ENCODE assay signal across 8 cellular contexts in the genomic region with DNA sequence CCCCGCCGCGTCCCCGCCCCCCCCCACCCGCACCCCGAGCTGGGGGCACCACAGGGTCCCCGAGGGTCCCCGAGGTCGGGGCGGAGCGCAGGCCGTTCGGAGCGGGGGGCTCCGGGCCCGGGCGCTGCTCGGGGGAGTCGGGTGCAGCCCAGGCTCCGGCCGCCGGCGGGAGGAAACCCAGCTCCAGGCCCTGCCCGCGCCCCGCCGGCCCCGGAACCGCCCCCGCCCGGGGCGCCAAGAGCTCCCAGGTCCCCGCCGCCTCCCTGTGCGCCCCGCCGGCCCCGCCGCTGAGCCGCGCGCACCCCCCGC. TPM values are rescaled to one million over a fixed set of nuclear protein-coding genes. Genes with fewer than 3 reads are reported as not detected.
DNase-seq lines count a peak whose midpoint lies in the region; ATAC-seq and TF ChIP-seq lines count a peak whose summit lies in the region.
"Had no signal": no experiment of that assay in that cellular context is flagged by ENCODE, and none has a peak within 500 bp of the region (broad histone marks: within the 10 kb centered on the region; RNA-seq: fewer than 3 reads in every experiment).

No MANE protein-coding gene starts in this region.

- no peaks in the 10 kb centered on the region for H3F3A ChIP-seq in Loucy (ENCODE audit: low read depth)

- TF ChIP-seq POLR2A in esophagus squamous epithelium (IDR thresholded peaks at IDR 0.05) (no peak), spleen (IDR thresholded peaks at IDR 0.05) (no peak)

- H2AFZ ChIP-seq in Loucy (ENCODE audit: low read length): no peak overlapping the region

- H3K4me2 ChIP-seq in Loucy (ENCODE audit: low read depth, low read length, poor library complexity, severe bottlenecking): no peak overlapping the region

- H3K4me3 ChIP-seq in Loucy (ENCODE audit: low read length, poor library complexity, severe bottlenecking) (peak overlapping the region; percentile 23), esophagus squamous epithelium (peak overlapping the region; percentile 47 to 82 (median 60)), spleen (peak overlapping the region; percentile 47 to 81 (median 58))

- DNase-seq in esophagus squamous epithelium (lab: John Stamatoyannopoulos, UW): no peak
- DNase-seq in spleen: no peak
- DNase-seq in GM19240 (ENCODE audit: insufficient read length, low spot score): no peak
- DNase-seq in dermis blood vessel endothelial cell: no peak
- DNase-seq in foreskin melanocyte: no peak

- no peaks in the 10 kb centered on the region for H3K9me3 ChIP-seq in Loucy (ENCODE audit: insufficient read depth, low read depth, low read length)
- no peaks in the 10 kb centered on the region for H3K9me3 ChIP-seq in esophagus squamous epithelium
- H3K9me3 ChIP-seq in spleen: no peaks in the 10 kb centered on the region

- H3K4me1 ChIP-seq in Loucy (ENCODE audit: insufficient read depth, low read length, poor library complexity, severe bottlenecking) (peaks cover 7% of the 10 kb centered on the region), esophagus squamous epithelium (peaks cover 13 to 20% (median 15%) of the 10 kb centered on the region in 3 donors), spleen (peaks cover 4 to 25% (median 20%) of the 10 kb centered on the region in 6 donors)

- peak overlapping the region; percentile 58 to 87 (median 84) for H3K27ac ChIP-seq in esophagus squamous epithelium
- peak overlapping the region; percentile 47 to 85 (median 74) for H3K27ac ChIP-seq in spleen
- H3K27ac ChIP-seq: brain microvascular endothelial cell had no signal

- peak; percentile 23 for ATAC-seq in GM19324 (IDR thresholded peaks at IDR 0.05; ENCODE audit: low FRiP score, unreplicated experiment)

- H3K79me2 ChIP-seq in Loucy (ENCODE audit: insufficient read depth, low read length): no peaks in the 10 kb centered on the region

- TF ChIP-seq CTCF in Loucy (conservative IDR thresholded peaks at IDR 0.05; ENCODE audit: low read length) (no peak), esophagus squamous epithelium (IDR thresholded peaks at IDR 0.05) (no peak), spleen (IDR thresholded peaks at IDR 0.05 in 8 of 11, conservative IDR thresholded peaks at IDR 0.05 in 3 of 11) (no peak)

- H3K36me3 ChIP-seq in Loucy (ENCODE audit: insufficient read depth, low read length) (no peaks in the 10 kb centered on the region), esophagus squamous epithelium (no peaks in the 10 kb centered on the region), spleen (no peaks in the 10 kb centered on the region)
- H3K36me3 ChIP-seq: brain microvascular endothelial cell had no signal

- H4K20me1 ChIP-seq in Loucy (ENCODE audit: insufficient read depth, low read length, poor library complexity, severe bottlenecking): no peaks in the 10 kb centered on the region

- H3K9me2 ChIP-seq in Loucy (replicated peaks; ENCODE audit: low read depth, low read length): no peaks in the 10 kb centered on the region

- no CpG with 5 or more reads among the region's 43 CpGs for WGBS in esophagus squamous epithelium, 2 donors
- WGBS in spleen, 5 donors: 0 to 2% (median 0%) methylated on average over 6 to 42 of the region's 43 CpGs

- H3K9ac ChIP-seq in Loucy (ENCODE audit: low read depth, low read length, poor library complexity, severe bottlenecking): no peak overlapping the region

- H3K27me3 ChIP-seq in Loucy (ENCODE audit: insufficient read depth, low read length, poor library complexity, severe bottlenecking) (no peaks in the 10 kb centered on the region), esophagus squamous epithelium (peaks cover 0 to 24% (median 0%) of the 10 kb centered on the region in 4 donors), spleen (replicated peaks in 1 of 7) (peaks cover 0 to 45% (median 4%) of the 10 kb centered on the region in 7 donors)

- intact Hi-C loops in esophagus squamous epithelium (cut with DNase I): loop anchor here (2.0 kb wide), 1 partner anchor 243 kb away; no protein-coding TSS in a partner anchor
- intact Hi-C loops in spleen (cut with DNase I; ENCODE audit: low total_unique reads): no loop called here

RNA-seq across cellular contexts. Expression of a gene that starts 33.2 kb away (rescaled TPM):
- 10 to 100 TPM in 1 of 4 donors, 1 to 10 TPM in 3; 5.2 to 18.3 (median 7.5) TPM for total RNA-seq in esophagus squamous epithelium
- total RNA-seq in spleen: 100 to 1,000 TPM in 1 of 7 donors, 10 to 100 TPM in 6; 44.2 to 182 (median 58.6) TPM
- 10 to 100 TPM in 1 of 3 donors, 1 to 10 TPM in 2; 4.8 to 27.1 (median 7.4) TPM for polyA plus RNA-seq in spleen
- total RNA-seq in dermis blood vessel endothelial cell: 22.0 and 37.2 TPM in 2 replicates

RNA-seq across cellular contexts. Expression of a gene that starts 59.9 kb away (rescaled TPM):
- 1 to 10 TPM in 3 of 4 donors, under 1 TPM in 1; 0.72 to 9.0 (median 3.3) TPM for total RNA-seq in esophagus squamous epithelium
- total RNA-seq in spleen: 10 to 100 TPM; 19.5 to 47.1 (median 29.6) TPM
- 10 to 100 TPM in 1 of 3 donors, 1 to 10 TPM in 2; 3.0 to 11.8 (median 4.1) TPM for polyA plus RNA-seq in spleen
- 26.2 and 46.5 TPM in 2 replicates for total RNA-seq in dermis blood vessel endothelial cell
